ENCODE assay signal across 9 cellular contexts in the genomic region with DNA sequence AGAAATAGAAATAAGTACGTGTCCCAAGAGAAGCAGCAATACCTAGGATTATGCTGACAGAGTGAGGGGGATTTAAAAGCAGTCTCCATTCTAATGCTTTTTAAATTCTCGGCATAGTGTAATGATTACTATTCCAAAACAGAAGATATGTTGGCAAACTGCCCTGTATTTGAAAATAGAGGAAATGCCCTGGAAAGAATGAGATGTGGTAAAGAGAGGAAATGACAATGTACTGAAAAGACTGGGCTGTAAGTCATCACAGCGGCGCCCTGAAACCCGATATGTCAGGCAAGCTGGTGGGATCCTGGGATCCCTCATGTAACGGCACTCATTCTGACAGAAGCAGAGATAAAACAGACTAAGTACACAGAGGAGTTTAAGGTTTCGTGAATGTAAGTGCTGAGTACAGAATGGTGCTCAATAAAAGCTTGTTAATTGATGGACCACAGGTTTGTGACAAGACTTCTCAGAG.
DNase-seq lines count a peak whose midpoint lies in the region; ATAC-seq, FAIRE-seq and TF ChIP-seq lines count a peak whose summit lies in the region.
"Had no signal": no experiment of that assay in that cellular context is flagged by ENCODE, and none has a peak within 500 bp of the region (broad histone marks: within the 10 kb centered on the region; RNA-seq: fewer than 3 reads in every experiment).

No MANE protein-coding gene starts in this region.

- peak overlapping the region; percentile 24 for H3K27ac ChIP-seq in keratinocyte (ENCODE audit: control insufficient read depth, insufficient read depth, low read length)
- H3K27ac ChIP-seq: gastrocnemius medialis had no signal

- peak; percentile 10 for DNase-seq in DMS153 treated with DMSO at 0.1 percent for 48 hours (lab: John Stamatoyannopoulos, UW; ENCODE audit: unreplicated experiment)
- DNase-seq in M059J (ENCODE audit: low read depth), result peak; percentile 98
- DNase-seq in activated naive CD8-positive, alpha-beta T cell treated with anti-CD3 and anti-CD28 coated beads, Interleukin-2, amount 50 U/mL, for 24 hours, result peak; percentile 41
- no peak for DNase-seq in keratinocyte (ENCODE audit: low read depth, low spot score)
- no peak for DNase-seq in NCI-H510A treated with DMSO at 0.1 percent for 48 hours (lab: John Stamatoyannopoulos, UW)
- no peak for DNase-seq in activated gamma-delta T cell (lab: John Stamatoyannopoulos, UW)
- DNase-seq: gastrocnemius medialis had no signal

- no peaks in the 10 kb centered on the region for H3K9me3 ChIP-seq in keratinocyte (ENCODE audit: control insufficient read depth, low read depth, low read length)
- H3K9me3 ChIP-seq: gastrocnemius medialis had no signal

- no peaks in the 10 kb centered on the region for H3K36me3 ChIP-seq in keratinocyte (ENCODE audit: control insufficient read depth in 2 of 2, extremely low read depth in 1 of 2, insufficient read depth in 2 of 2, low read length in 2 of 2)
- H3K36me3 ChIP-seq: gastrocnemius medialis had no signal

- no peaks in the 10 kb centered on the region for H3K9me1 ChIP-seq in keratinocyte (ENCODE audit: control insufficient read depth, extremely low read depth, insufficient read depth, low read length)

- peaks cover 31% of the 10 kb centered on the region for H3K4me1 ChIP-seq in keratinocyte (ENCODE audit: control insufficient read depth, extremely low read depth, insufficient read depth, low read length)

- H3K27me3 ChIP-seq in keratinocyte (ENCODE audit: control insufficient read depth, extremely low read depth, insufficient read depth, low read length), result no peaks in the 10 kb centered on the region
- H3K27me3 ChIP-seq: gastrocnemius medialis had no signal

- dilution Hi-C loops in keratinocyte (cut with MboI; ENCODE audit: extremely low pct_ligation_motif_present, low sequenced_read_pairs), result no loop called here

- H3K4me2 ChIP-seq in keratinocyte (ENCODE audit: control insufficient read depth, extremely low read depth, insufficient read depth, low read depth, low read length), result peak overlapping the region; percentile 1

- no peaks in the 10 kb centered on the region for H3K9me3 Mint-ChIP-seq in activated naive CD8-positive, alpha-beta T cell treated with anti-CD3 and anti-CD28 coated beads, Interleukin-2, amount 50 U/mL, for 24 hours

- no peak for ATAC-seq in activated naive CD8-positive, alpha-beta T cell treated with anti-CD3 and anti-CD28 coated beads, Interleukin-2, amount 50 U/mL, for 24 hours
- no peak for ATAC-seq in HG03520 (IDR thresholded peaks at IDR 0.05; ENCODE audit: unreplicated experiment)
- no peak for ATAC-seq in GM19324 (IDR thresholded peaks at IDR 0.05; ENCODE audit: low FRiP score, unreplicated experiment)

- no peak overlapping the region for H3K4me3 Mint-ChIP-seq in activated naive CD8-positive, alpha-beta T cell treated with anti-CD3 and anti-CD28 coated beads, Interleukin-2, amount 50 U/mL, for 24 hours

- H4K20me1 ChIP-seq in keratinocyte (ENCODE audit: control insufficient read depth, extremely low read depth, insufficient read depth, low read length), result no peaks in the 10 kb centered on the region

- H3K27me3 Mint-ChIP-seq in activated naive CD8-positive, alpha-beta T cell treated with anti-CD3 and anti-CD28 coated beads, Interleukin-2, amount 50 U/mL, for 24 hours, result no peaks in the 10 kb centered on the region

- no peak overlapping the region for H3K27ac Mint-ChIP-seq in activated naive CD8-positive, alpha-beta T cell treated with anti-CD3 and anti-CD28 coated beads, Interleukin-2, amount 50 U/mL, for 24 hours

- FAIRE-seq in keratinocyte (lab: Jason Lieb, UNC), result peak; percentile 84

- TF ChIP-seq CTCF in keratinocyte (optimal IDR thresholded peaks at IDR 0.05 in 1 of 3, IDR thresholded peaks at IDR 0.05 in 1 of 3, conservative IDR thresholded peaks at IDR 0.05 in 1 of 3; ENCODE audit: extremely low read depth in 1 of 3, insufficient read depth in 2 of 3, low read length in 3 of 3), result no peak

- peaks cover 26% of the 10 kb centered on the region for H3K4me1 Mint-ChIP-seq in activated naive CD8-positive, alpha-beta T cell treated with anti-CD3 and anti-CD28 coated beads, Interleukin-2, amount 50 U/mL, for 24 hours

- peak overlapping the region; percentile 60 for H2AFZ ChIP-seq in keratinocyte (ENCODE audit: control insufficient read depth, low read length)

- H3K36me3 Mint-ChIP-seq in activated naive CD8-positive, alpha-beta T cell treated with anti-CD3 and anti-CD28 coated beads, Interleukin-2, amount 50 U/mL, for 24 hours (ENCODE audit: low read depth), result no peaks in the 10 kb centered on the region

- H3K79me2 ChIP-seq in keratinocyte (ENCODE audit: control insufficient read depth, insufficient read depth, low read length), result no peaks in the 10 kb centered on the region

- no peak overlapping the region for H3K9ac ChIP-seq in keratinocyte (ENCODE audit: control insufficient read depth, extremely low read depth, insufficient read depth, low read length)

- H3K4me3 ChIP-seq in keratinocyte (ENCODE audit: control insufficient read depth in 2 of 3, extremely low read depth in 1 of 3, insufficient read depth in 2 of 3, low read depth in 1 of 3, low read length in 3 of 3), result peak overlapping the region in 1 of 3 experiments; percentile 5
- H3K4me3 ChIP-seq: gastrocnemius medialis had no signal

Comparison
In these comparisons a context has a peak if more than half of its experiments do, and no peak if none do; other contexts are left out.
1. DNase-seq: peak in DMS153 treated with DMSO at 0.1 percent for 48 hours (single experiment), M059J (single experiment) and activated naive CD8-positive, alpha-beta T cell treated with anti-CD3 and anti-CD28 coated beads, Interleukin-2, amount 50 U/mL, for 24 hours (single experiment); none in keratinocyte (single experiment), NCI-H510A treated with DMSO at 0.1 percent for 48 hours (single experiment) and activated gamma-delta T cell (single experiment).